8 cellular contexts compared by ENCODE assay signal in the genomic region with DNA sequence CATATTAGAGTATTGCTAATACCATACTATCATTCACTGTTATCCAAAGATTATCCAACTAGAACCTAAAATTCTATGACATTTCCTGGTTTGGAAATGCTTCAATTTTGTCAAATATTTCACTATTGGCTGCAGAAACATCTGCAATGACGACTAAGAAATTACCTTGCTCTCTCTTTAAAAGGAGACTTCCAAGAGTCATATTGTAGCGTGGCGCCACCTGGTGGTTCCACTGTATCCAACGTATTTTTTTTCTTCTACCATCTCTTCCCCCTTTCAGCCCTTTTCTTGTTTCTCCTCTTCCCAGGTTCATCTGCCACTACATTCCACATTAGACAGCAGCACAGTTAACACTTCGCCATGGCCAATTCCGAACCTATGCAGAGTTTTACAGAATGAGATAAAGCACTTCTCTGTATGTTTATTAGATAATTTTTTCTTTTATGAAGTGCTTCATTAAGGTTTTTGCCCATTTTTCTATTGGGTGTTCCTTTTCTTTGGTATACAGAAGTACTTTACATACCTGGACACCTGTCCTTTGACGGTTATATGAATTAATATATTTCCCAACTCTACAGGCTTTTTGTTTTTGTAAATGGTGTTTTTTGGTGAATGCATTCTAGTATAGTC.
DNase-seq lines count a peak whose midpoint lies in the region; ATAC-seq and TF ChIP-seq lines count a peak whose summit lies in the region.

No MANE protein-coding gene starts in this region.

- DNase-seq in Caco-2 (peak; percentile 72 to 75), Peyer's patch (peak; percentile 79 to 94 (median 83)), fibroblast of lung (ENCODE audit: low read depth in 2 of 2) (peak; percentile 61 to 80), neural progenitor cell (ENCODE audit: low spot score) (peak; percentile 85), stomach (peak; percentile 84)
- DNase-seq in activated T-cell treated with anti-CD3 and anti-CD28 coated beads, Interleukin-2, amount 50 U/mL, for 48 hours: peak; percentile 88 to 90

- peak; percentile 33 for ATAC-seq in GM21381 (IDR thresholded peaks at IDR 0.05; ENCODE audit: unreplicated experiment)

- no peak for TF ChIP-seq POLR2A in Peyer's patch (IDR thresholded peaks at IDR 0.05)
- no peak for TF ChIP-seq POLR2A in stomach (IDR thresholded peaks at IDR 0.05)

- H3K4me3 Mint-ChIP-seq in Caco-2 (ENCODE audit: unreplicated experiment) (no peak overlapping the region), IgD-negative memory B cell (peak overlapping the region; percentile 0 to 71 (median 63)), neural progenitor cell (no peak overlapping the region)

- no peak for TF ChIP-seq EP300 in stomach (IDR thresholded peaks at IDR 0.05)

- H3K27me3 ChIP-seq in Caco-2 (replicated peaks; ENCODE audit: control insufficient read depth, insufficient read depth, low read length) (no peaks in the 10 kb centered on the region), Peyer's patch (no peaks in the 10 kb centered on the region), fibroblast of lung (ENCODE audit: control insufficient read depth, insufficient read depth, low read length) (no peaks in the 10 kb centered on the region), neural progenitor cell (no peaks in the 10 kb centered on the region), stomach (no peaks in the 10 kb centered on the region)

- H3F3A ChIP-seq in neural progenitor cell (ENCODE audit: low read depth): no peaks in the 10 kb centered on the region

- intact Hi-C loops in Caco-2 (cut with micrococcal nuclease; ENCODE audit: unreplicated experiment) (loop anchor here (1.0 to 5.0 kb wide), 3 partner anchors 252 to 305 kb away; a partner anchor contains a TSS), stomach (cut with DNase I; ENCODE audit: low total_unique reads) (no loop called here)

- no peaks in the 10 kb centered on the region for H3K4me1 Mint-ChIP-seq in Caco-2 (ENCODE audit: low read depth, unreplicated experiment)
- peaks cover 23 to 32% (median 28%) of the 10 kb centered on the region in 3 donors for H3K4me1 Mint-ChIP-seq in IgD-negative memory B cell
- H3K4me1 Mint-ChIP-seq in neural progenitor cell: no peaks in the 10 kb centered on the region

- H3K9ac ChIP-seq in fibroblast of lung (ENCODE audit: insufficient read depth, low read length) (no peak overlapping the region), neural progenitor cell (no peak overlapping the region)

- TF ChIP-seq CTCF in Caco-2 (IDR thresholded peaks at IDR 0.05; ENCODE audit: insufficient read depth in 1 of 2, low read depth in 1 of 2, low read length in 1 of 2, severe bottlenecking in 1 of 2, unreplicated experiment in 1 of 2) (peak; percentile 76), Peyer's patch (IDR thresholded peaks at IDR 0.05) (peak; percentile 73 to 92 (median 84)), fibroblast of lung (conservative IDR thresholded peaks at IDR 0.05 in 1 of 2, IDR thresholded peaks at IDR 0.05 in 1 of 2; ENCODE audit: low read depth in 1 of 2, low read length in 2 of 2) (peak; percentile 79 to 81), neural progenitor cell (IDR thresholded peaks at IDR 0.05) (peak; percentile 87), stomach (IDR thresholded peaks at IDR 0.05) (peak in 5 of 7 experiments; percentile 66 to 89 (median 86))

- POLR2A ChIA-PET in Caco-2 (lab: Charles Lee): no interaction called here

- BruUV-seq in Caco-2 (replicated peaks; lab: Mats Ljungman, UMichigan): no TSS peak

- H3K9me3 Mint-ChIP-seq in Caco-2 (ENCODE audit: unreplicated experiment) (no peaks in the 10 kb centered on the region), IgD-negative memory B cell (no peaks in the 10 kb centered on the region), neural progenitor cell (no peaks in the 10 kb centered on the region)

- H3K4me2 ChIP-seq in fibroblast of lung (ENCODE audit: extremely low read depth, insufficient read depth, low read length): no peak overlapping the region
- H3K4me2 ChIP-seq in neural progenitor cell: no peak overlapping the region

- H3K27ac ChIP-seq in Peyer's patch: no peak overlapping the region
- H3K27ac ChIP-seq in fibroblast of lung (ENCODE audit: insufficient read depth, low read length): no peak overlapping the region
- no peak overlapping the region for H3K27ac ChIP-seq in neural progenitor cell
- no peak overlapping the region for H3K27ac ChIP-seq in stomach

- H3K27ac Mint-ChIP-seq in Caco-2 (ENCODE audit: unreplicated experiment) (no peak overlapping the region), IgD-negative memory B cell (peak overlapping the region in 2 of 3 donors; percentile 65 to 88), neural progenitor cell (no peak overlapping the region)

- no peaks in the 10 kb centered on the region for H3K4me1 ChIP-seq in Caco-2
- H3K4me1 ChIP-seq in Peyer's patch: peaks cover 0 to 8% (median 0%) of the 10 kb centered on the region in 4 donors
- H3K4me1 ChIP-seq in fibroblast of lung (ENCODE audit: control insufficient read depth, extremely low read depth, insufficient read depth, low read length): no peaks in the 10 kb centered on the region
- no peaks in the 10 kb centered on the region for H3K4me1 ChIP-seq in neural progenitor cell
- peaks cover 0 to 7% (median 0%) of the 10 kb centered on the region in 4 donors for H3K4me1 ChIP-seq in stomach

- no peak overlapping the region for H2AFZ ChIP-seq in fibroblast of lung (ENCODE audit: low read length)
- no peak overlapping the region for H2AFZ ChIP-seq in neural progenitor cell (replicated peaks)

- CTCF ChIA-PET in Caco-2 (lab: Charles Lee): no interaction called here

- no peaks in the 10 kb centered on the region; the same call in 1 of the 2 replicates for H3K36me3 ChIP-seq in Caco-2 (ENCODE audit: control insufficient read depth, insufficient read depth, low read length)
- peaks cover 0 to 12% (median 0%) of the 10 kb centered on the region in 3 donors for H3K36me3 ChIP-seq in Peyer's patch
- no peaks in the 10 kb centered on the region for H3K36me3 ChIP-seq in fibroblast of lung (ENCODE audit: control insufficient read depth, insufficient read depth, low read length)
- no peaks in the 10 kb centered on the region for H3K36me3 ChIP-seq in neural progenitor cell
- H3K36me3 ChIP-seq in stomach: peaks cover 0 to 23% (median 13%) of the 10 kb centered on the region in 4 donors

- no peaks in the 10 kb centered on the region for H3K9me3 ChIP-seq in Caco-2
- H3K9me3 ChIP-seq in Peyer's patch: no peaks in the 10 kb centered on the region
- no peaks in the 10 kb centered on the region for H3K9me3 ChIP-seq in fibroblast of lung (ENCODE audit: control insufficient read depth, insufficient read depth, low read depth, low read length)
- no peaks in the 10 kb centered on the region for H3K9me3 ChIP-seq in neural progenitor cell (ENCODE audit: low read depth)
- no peaks in the 10 kb centered on the region for H3K9me3 ChIP-seq in stomach

- no peaks in the 10 kb centered on the region for H3K27me3 Mint-ChIP-seq in Caco-2 (ENCODE audit: insufficient read depth, unreplicated experiment)
- no peaks in the 10 kb centered on the region for H3K27me3 Mint-ChIP-seq in IgD-negative memory B cell
- H3K27me3 Mint-ChIP-seq in neural progenitor cell (ENCODE audit: insufficient read depth, low read depth): no peaks in the 10 kb centered on the region

- 16 to 23% (median 19%) methylated on average over 7 of the region's 7 CpGs for WGBS in stomach, 5 donors

- peaks cover 13% of the 10 kb centered on the region for H3K36me3 Mint-ChIP-seq in Caco-2 (ENCODE audit: insufficient read depth, unreplicated experiment)
- no peaks in the 10 kb centered on the region for H3K36me3 Mint-ChIP-seq in IgD-negative memory B cell
- H3K36me3 Mint-ChIP-seq in neural progenitor cell: peaks cover 13% of the 10 kb centered on the region

- no peak overlapping the region for H3K4me3 ChIP-seq in Caco-2 (ENCODE audit: low read depth, low read length)
- H3K4me3 ChIP-seq in Peyer's patch: no peak overlapping the region
- no peak overlapping the region for H3K4me3 ChIP-seq in fibroblast of lung (replicated peaks in 1 of 4; ENCODE audit: control extremely low read depth in 1 of 4, insufficient read depth in 1 of 4, low read depth in 3 of 4, low read length in 4 of 4)
- H3K4me3 ChIP-seq in neural progenitor cell: no peak overlapping the region
- H3K4me3 ChIP-seq in stomach: no peak overlapping the region

- H3K79me2 ChIP-seq in fibroblast of lung (ENCODE audit: control insufficient read depth, insufficient read depth, low read length) (no peaks in the 10 kb centered on the region), neural progenitor cell (ENCODE audit: low read depth) (no peaks in the 10 kb centered on the region)

- H4K20me1 ChIP-seq in fibroblast of lung (ENCODE audit: control insufficient read depth, extremely low read depth, insufficient read depth, low read length): no peaks in the 10 kb centered on the region
- no peaks in the 10 kb centered on the region for H4K20me1 ChIP-seq in neural progenitor cell (ENCODE audit: low read depth)

Comparison
In these comparisons a context has a peak if more than half of its experiments do, and no peak if none do; other contexts are left out.
1. H3K27ac Mint-ChIP-seq: peak in IgD-negative memory B cell (2 of 3); none in Caco-2 (single experiment) and neural progenitor cell (single experiment).
2. H3K4me3 Mint-ChIP-seq: peak in IgD-negative memory B cell (4 of 4); none in Caco-2 (single experiment) and neural progenitor cell (single experiment).
3. Peak in every context shown above with its lines, with median percentiles within 50 percentile points of each other: DNase-seq and CTCF ChIP-seq.